ENCODE assay signal across 1 cellular context in genomic region chr9:133914483-133915342, GRCh38.
TF ChIP-seq lines count a peak whose summit lies in the region.

No MANE protein-coding gene starts in this region.

TF ChIP-seq in H1, 55 proteins besides CTCF, POLR2A, EP300 and RAD21:
- TF ChIP-seq CHD2 (IDR thresholded peaks at IDR 0.05; ENCODE audit: low read length) (no peak), GABPA (IDR thresholded peaks at IDR 0.05; ENCODE audit: borderline replicate concordance, insufficient read depth, low read length) (no peak), TBP (IDR thresholded peaks at IDR 0.05; ENCODE audit: low read depth, low read length) (no peak), EZH2 (IDR thresholded peaks at IDR 0.05; ENCODE audit: low read depth, low read length, severe bottlenecking) (no peak), FOSL1 (IDR thresholded peaks at IDR 0.05; ENCODE audit: insufficient read depth, low read depth, low read length) (no peak), E2F6 (IDR thresholded peaks at IDR 0.05) (no peak), RBBP5 (IDR thresholded peaks at IDR 0.05; ENCODE audit: borderline replicate concordance, low read depth, low read length) (no peak), CHD7 (IDR thresholded peaks at IDR 0.05; ENCODE audit: insufficient replicate concordance, low read length) (no peak), POLR2AphosphoS5 (IDR thresholded peaks at IDR 0.05; ENCODE audit: low read depth, low read length) (no peak), ZNF274 (IDR thresholded peaks at IDR 0.05; ENCODE audit: borderline replicate concordance, extremely low read depth, low read length) (no peak), MAX (IDR thresholded peaks at IDR 0.05) (no peak), BCL11A (IDR thresholded peaks at IDR 0.05; ENCODE audit: low read depth in 2 of 2, low read length in 2 of 2) (no peak), USF2 (IDR thresholded peaks at IDR 0.05; ENCODE audit: low read length) (no peak)
